Comparison of ENCODE assay signal across 10 cellular contexts in genomic region chr18:23138470-23138869, GRCh38. TPM values are rescaled to one million over a fixed set of nuclear protein-coding genes. Genes with fewer than 3 reads are reported as not detected.
DNase-seq lines count a peak whose midpoint lies in the region; ATAC-seq lines count a peak whose summit lies in the region.
"Had no signal": no experiment of that assay in that cellular context is flagged by ENCODE, and none has a peak within 500 bp of the region (broad histone marks: within the 10 kb centered on the region; RNA-seq: fewer than 3 reads in every experiment).

No MANE protein-coding gene starts in this region.

- DNase-seq in DMS153 treated with DMSO at 0.1 percent for 48 hours (lab: John Stamatoyannopoulos, UW; ENCODE audit: unreplicated experiment) = peak; percentile 7
- DNase-seq in NCI-H1436 (lab: John Stamatoyannopoulos, UW) = peak; percentile 62
- peak; percentile 36 for DNase-seq in RPMI8226
- peak; percentile 65 for DNase-seq in left ventricle myocardium superior
- no peak for DNase-seq in COR-L47 (lab: John Stamatoyannopoulos, UW)
- DNase-seq in mucosa of gallbladder (ENCODE audit: low spot score) = no peak
- DNase-seq: activated CD4-positive, CD25-positive, alpha-beta regulatory T cell; Karpas-422 had no signal

- intact Hi-C loops in left ventricle myocardium superior (cut with micrococcal nuclease) = no loop called here

- ATAC-seq in left ventricle myocardium superior (peak; percentile 73), HG03045 (IDR thresholded peaks at IDR 0.05; ENCODE audit: unreplicated experiment) (no peak), esophagus mucosa (no peak)

RNA-seq across cellular contexts. Expression of gene CABLES1, which starts 3.2 kb away (rescaled TPM):
- total RNA-seq in left ventricle myocardium superior (3.2 TPM), esophagus mucosa (7.8 TPM), mucosa of gallbladder (14.6 TPM)

Comparison
In these comparisons a context has a peak if more than half of its experiments do, and no peak if none do; other contexts are left out.
1. DNase-seq: peak in DMS153 treated with DMSO at 0.1 percent for 48 hours (single experiment), NCI-H1436 (single experiment), RPMI8226 (single experiment) and left ventricle myocardium superior (single experiment); none in COR-L47 (single experiment) and mucosa of gallbladder (single experiment).